Comparison of ENCODE assay signal across 13 cellular contexts in the genomic region with DNA sequence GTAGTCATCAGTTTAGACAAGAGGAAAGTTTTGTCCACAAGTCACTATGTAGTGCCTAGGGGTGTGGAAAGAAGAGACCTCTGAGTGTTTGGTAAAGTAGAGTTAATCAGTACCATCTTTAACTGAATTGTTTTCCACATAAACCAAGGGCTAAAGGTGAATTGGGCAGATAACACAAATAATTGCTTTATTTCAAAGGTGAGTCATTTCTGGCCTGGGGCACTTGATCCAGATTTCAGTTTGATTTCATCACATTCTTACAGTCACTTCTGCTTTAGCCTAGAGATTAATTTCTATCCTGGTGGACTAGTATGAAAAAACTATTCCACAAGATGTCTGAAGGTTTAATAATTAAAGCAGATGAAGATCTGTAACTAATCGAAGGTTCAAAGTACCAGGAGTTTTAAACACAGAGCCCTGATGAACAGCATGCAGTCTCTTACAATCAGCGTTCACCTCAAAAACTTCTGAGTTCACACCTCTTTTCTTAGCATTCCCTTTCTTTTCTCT.
DNase-seq lines count a peak whose midpoint lies in the region; ATAC-seq and FAIRE-seq lines count a peak whose summit lies in the region.
"Had no signal": no experiment of that assay in that cellular context is flagged by ENCODE, and none has a peak within 500 bp of the region (broad histone marks: within the 10 kb centered on the region; RNA-seq: fewer than 3 reads in every experiment).

No MANE protein-coding gene starts in this region.

- no peaks in the 10 kb centered on the region for H3K27me3 ChIP-seq in small intestine (ENCODE audit: control insufficient read depth in 2 of 2, insufficient read depth in 2 of 2, low read length in 2 of 2)

- 13 to 52% (median 34%) methylated on average over 2 of the region's 2 CpGs for WGBS in small intestine, 3 donors

- no peak overlapping the region for H3K27ac Mint-ChIP-seq in activated naive CD4-positive, alpha-beta T cell treated with anti-CD3 and anti-CD28 coated beads for 36 hours
- H3K27ac Mint-ChIP-seq: activated CD4-positive, alpha-beta memory T cell treated with anti-CD3 and anti-CD28 coated beads for 36 hours had no signal

- intact Hi-C loops in activated naive CD4-positive, alpha-beta T cell treated with anti-CD3 and anti-CD28 coated beads for 36 hours (cut with micrococcal nuclease) = no loop called here

- H3K4me1 Mint-ChIP-seq in activated naive CD4-positive, alpha-beta T cell treated with anti-CD3 and anti-CD28 coated beads for 36 hours (ENCODE audit: low read depth) = no peaks in the 10 kb centered on the region

- FAIRE-seq in small intestine (lab: Jason Lieb, UNC) = peak; percentile 64

- no peaks in the 10 kb centered on the region for H3K36me3 Mint-ChIP-seq in activated naive CD4-positive, alpha-beta T cell treated with anti-CD3 and anti-CD28 coated beads for 36 hours (ENCODE audit: low read depth)
- H3K36me3 Mint-ChIP-seq: activated CD4-positive, alpha-beta memory T cell treated with anti-CD3 and anti-CD28 coated beads for 36 hours had no signal

- DNase-seq in GOT3 (lab: John Stamatoyannopoulos, UW) (peak; percentile 5), RPMI7951 (ENCODE audit: low read depth) (peak; percentile 95), fibroblast of peridontal ligament (ENCODE audit: extremely low read depth) (peak; percentile 81), small intestine (peak; percentile 92)
- no peak for DNase-seq in activated naive CD4-positive, alpha-beta T cell treated with anti-CD3 and anti-CD28 coated beads for 36 hours
- DNase-seq: activated CD4-positive, alpha-beta memory T cell treated with anti-CD3 and anti-CD28 coated beads for 36 hours; amygdala; GF-D8; NCI-H2081; retina had no signal

- no peak overlapping the region for H3K27ac ChIP-seq in small intestine (ENCODE audit: low read depth in 1 of 2, low read length in 1 of 2)

- no peak overlapping the region for H3K4me3 ChIP-seq in small intestine (ENCODE audit: low read depth in 1 of 2, low read length in 2 of 2)

- H3K36me3 ChIP-seq in small intestine (ENCODE audit: control insufficient read depth in 2 of 2, insufficient read depth in 2 of 2, low read length in 2 of 2) = no peaks in the 10 kb centered on the region

- no peaks in the 10 kb centered on the region for H3K9me3 Mint-ChIP-seq in activated naive CD4-positive, alpha-beta T cell treated with anti-CD3 and anti-CD28 coated beads for 36 hours
- H3K9me3 Mint-ChIP-seq: activated CD4-positive, alpha-beta memory T cell treated with anti-CD3 and anti-CD28 coated beads for 36 hours had no signal

- no peaks in the 10 kb centered on the region for H3K27me3 Mint-ChIP-seq in activated naive CD4-positive, alpha-beta T cell treated with anti-CD3 and anti-CD28 coated beads for 36 hours (ENCODE audit: low read depth)

- H3K4me1 ChIP-seq in small intestine (ENCODE audit: control insufficient read depth in 2 of 2, insufficient read depth in 1 of 2, low read depth in 1 of 2, low read length in 1 of 2) = peaks cover 2 to 5% of the 10 kb centered on the region in 2 donors

- ATAC-seq in GM19035 (IDR thresholded peaks at IDR 0.05; ENCODE audit: unreplicated experiment) (no peak), GM21529 (IDR thresholded peaks at IDR 0.05; ENCODE audit: unreplicated experiment) (no peak)
- ATAC-seq: SK-N-SH treated with all-trans-retinoic acid at 6 μM for 48 hours had no signal

- CTCF ChIA-PET in activated naive CD4-positive, alpha-beta T cell treated with anti-CD3 and anti-CD28 coated beads for 36 hours (lab: Charles Lee) = no interaction called here

- no peaks in the 10 kb centered on the region for H3K9me3 ChIP-seq in small intestine (ENCODE audit: control insufficient read depth, low read depth)

- no peak overlapping the region for H3K4me3 Mint-ChIP-seq in activated naive CD4-positive, alpha-beta T cell treated with anti-CD3 and anti-CD28 coated beads for 36 hours
- H3K4me3 Mint-ChIP-seq: activated CD4-positive, alpha-beta memory T cell treated with anti-CD3 and anti-CD28 coated beads for 36 hours had no signal
